ENCODE assay signal across 8 cellular contexts in the genomic region with DNA sequence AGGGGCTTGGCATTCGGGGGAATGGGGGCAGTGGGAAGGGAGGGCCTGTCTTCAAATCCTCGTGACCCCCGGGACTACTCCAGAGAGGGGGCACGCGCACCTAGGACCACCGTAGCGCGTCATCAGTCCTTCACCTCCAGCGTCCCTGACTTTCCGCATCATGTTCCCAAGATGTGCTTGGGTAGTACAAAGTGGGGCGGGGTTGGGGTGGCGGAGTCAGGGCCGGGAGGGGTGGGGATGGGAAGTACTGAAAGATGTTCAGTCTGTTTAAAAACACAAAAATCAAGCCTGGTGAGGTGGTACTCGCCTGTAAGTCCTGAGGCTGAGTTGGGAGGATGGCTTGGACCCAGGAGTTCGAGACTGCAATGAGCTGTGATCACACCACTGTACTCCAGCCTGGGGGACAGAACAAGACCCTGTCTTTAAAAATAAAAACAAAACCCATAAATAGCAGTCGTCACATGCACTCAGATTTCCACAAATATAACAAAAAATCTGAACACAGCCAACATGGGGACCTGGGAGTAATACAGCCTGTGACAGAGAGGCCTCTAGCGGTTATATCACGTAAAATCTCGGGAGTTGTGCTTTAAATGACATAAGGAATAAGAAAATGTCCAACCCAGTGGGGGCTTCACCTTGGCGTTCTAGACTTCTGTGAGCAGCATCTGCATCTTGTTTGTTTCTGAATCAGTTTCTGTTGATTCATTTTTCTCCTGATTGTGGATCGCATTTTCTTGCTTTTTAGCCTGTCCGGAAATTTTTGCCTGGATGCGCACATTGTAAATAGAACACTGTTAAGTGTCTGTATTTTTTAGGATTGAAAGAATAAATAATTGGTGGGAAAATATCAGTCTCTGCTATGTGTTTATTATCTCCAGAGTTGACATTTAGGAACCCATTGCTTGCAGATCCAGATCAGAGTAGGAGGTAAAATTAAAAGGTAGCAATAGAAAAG. TPM values are rescaled to one million over a fixed set of nuclear protein-coding genes. Genes with fewer than 3 reads are reported as not detected.
DNase-seq lines count a peak whose midpoint lies in the region; ATAC-seq, FAIRE-seq and TF ChIP-seq lines count a peak whose summit lies in the region.

No MANE protein-coding gene starts in this region.

- H3K4me1 Mint-ChIP-seq in activated naive CD8-positive, alpha-beta T cell treated with anti-CD3 and anti-CD28 coated beads, Interleukin-2, amount 50 U/mL, for 24 hours = peaks cover 9% of the 10 kb centered on the region

- 10 to 11% methylated on average over 23 of the region's 23 CpGs for WGBS in pancreas, 2 donors

- no peak for FAIRE-seq in HTR-8/SVneo (lab: Jason Lieb, UNC)
- no peak for FAIRE-seq in pancreas (lab: Jason Lieb, UNC)

- H3K27me3 ChIP-seq in cardiac muscle cell (peaks cover 13% of the 10 kb centered on the region), pancreas (no peaks in the 10 kb centered on the region)

- TF ChIP-seq CTCF in cardiac muscle cell (IDR thresholded peaks at IDR 0.05; ENCODE audit: low read depth, low read length) = peak; percentile 78
- TF ChIP-seq CTCF in pancreas (IDR thresholded peaks at IDR 0.05) = peak in 3 of 4 donors; percentile 30 to 59 (median 54)

- H3K27ac ChIP-seq in cardiac muscle cell (no peak overlapping the region), pancreas (peak overlapping the region; percentile 94 to 96 (median 94))

- DNase-seq in DMS53 (lab: John Stamatoyannopoulos, UW) (peak; percentile 83), HTR-8/SVneo (ENCODE audit: insufficient read length, low spot score) (peak; percentile 44), NOMO-1 treated with dmso at 0.1 percent for 144 hours (lab: John Stamatoyannopoulos, UW; ENCODE audit: unreplicated experiment) (peak; percentile 29), cardiac muscle cell (ENCODE audit: low read depth in 1 of 2, low spot score in 1 of 2) (peak; percentile 61 to 76), pancreas (peak in 3 of 6 donors; percentile 44 to 49 (median 45))
- DNase-seq in activated naive CD8-positive, alpha-beta T cell treated with anti-CD3 and anti-CD28 coated beads, Interleukin-2, amount 50 U/mL, for 24 hours = peak; percentile 10

- H3K9me3 Mint-ChIP-seq in activated naive CD8-positive, alpha-beta T cell treated with anti-CD3 and anti-CD28 coated beads, Interleukin-2, amount 50 U/mL, for 24 hours = no peaks in the 10 kb centered on the region

- no peaks in the 10 kb centered on the region for H3K36me3 Mint-ChIP-seq in activated naive CD8-positive, alpha-beta T cell treated with anti-CD3 and anti-CD28 coated beads, Interleukin-2, amount 50 U/mL, for 24 hours (ENCODE audit: low read depth)

- no peaks in the 10 kb centered on the region for H3K4me1 ChIP-seq in cardiac muscle cell (ENCODE audit: low read depth)
- peaks cover 0 to 15% (median 2%) of the 10 kb centered on the region in 3 donors for H3K4me1 ChIP-seq in pancreas

- H3K27ac Mint-ChIP-seq in activated naive CD8-positive, alpha-beta T cell treated with anti-CD3 and anti-CD28 coated beads, Interleukin-2, amount 50 U/mL, for 24 hours = no peak overlapping the region

- peak overlapping the region; percentile 38 for H3K4me3 Mint-ChIP-seq in activated naive CD8-positive, alpha-beta T cell treated with anti-CD3 and anti-CD28 coated beads, Interleukin-2, amount 50 U/mL, for 24 hours

- H3K9me3 ChIP-seq in cardiac muscle cell (ENCODE audit: low read depth) = no peaks in the 10 kb centered on the region
- no peaks in the 10 kb centered on the region for H3K9me3 ChIP-seq in pancreas

- H3K36me3 ChIP-seq in cardiac muscle cell (no peaks in the 10 kb centered on the region), pancreas (no peaks in the 10 kb centered on the region)

- ATAC-seq in activated naive CD8-positive, alpha-beta T cell treated with anti-CD3 and anti-CD28 coated beads, Interleukin-2, amount 50 U/mL, for 24 hours = no peak
- peak; percentile 47 to 75 (median 61) for ATAC-seq in pancreas
- no peak for ATAC-seq in HG03139 (IDR thresholded peaks at IDR 0.05; ENCODE audit: unreplicated experiment)
- no peak for ATAC-seq in GM21367 (IDR thresholded peaks at IDR 0.05; ENCODE audit: unreplicated experiment)

- intact Hi-C loops in pancreas (cut with DNase I) = loop anchor here in 1 of 3 donors (10.0 kb wide), 1 partner anchor 130 kb away; no protein-coding TSS in a partner anchor

- H3K4me3 ChIP-seq in cardiac muscle cell = peak overlapping the region; percentile 63
- peak overlapping the region; percentile 63 to 86 (median 75) for H3K4me3 ChIP-seq in pancreas

- H3K27me3 Mint-ChIP-seq in activated naive CD8-positive, alpha-beta T cell treated with anti-CD3 and anti-CD28 coated beads, Interleukin-2, amount 50 U/mL, for 24 hours = peaks cover 32% of the 10 kb centered on the region

RNA-seq across cellular contexts. Expression of gene LRP11, which starts 0.7 kb away (rescaled TPM):
- total RNA-seq in cardiac muscle cell = 11.3 and 11.9 TPM in 2 replicates
- polyA plus RNA-seq in cardiac muscle cell = 10.8 and 17.7 TPM in 2 replicates
- total RNA-seq in pancreas = 10 to 100 TPM; 10.9 to 22.2 (median 15.2) TPM
- 10 to 100 TPM in 1 of 2 donors, 1 to 10 TPM in 1; 5.4 to 19.7 TPM for polyA plus RNA-seq in pancreas

RNA-seq across cellular contexts. Expression of gene RAET1E, which starts 33.1 kb away (rescaled TPM):
- total RNA-seq in cardiac muscle cell (not detected in 2 replicates), pancreas (under 1 TPM in 1 of 6 donors, not detected in 5; 0.09 TPM)
- polyA plus RNA-seq in cardiac muscle cell (not detected in 2 replicates), pancreas (not detected)

RNA-seq across cellular contexts. Expression of gene RAET1G, which starts 58.1 kb away (rescaled TPM):
- total RNA-seq in cardiac muscle cell (not detected in 2 replicates), pancreas (under 1 TPM in 1 of 6 donors, not detected in 5; 0.31 TPM)
- polyA plus RNA-seq in cardiac muscle cell (not detected in 2 replicates), pancreas (under 1 TPM in 1 of 2 donors, not detected in 1; 0.30 TPM)

Comparison
In these comparisons a context has a peak if more than half of its experiments do, and no peak if none do; other contexts are left out.
1. ATAC-seq: peak in pancreas (4 of 4); none in activated naive CD8-positive, alpha-beta T cell treated with anti-CD3 and anti-CD28 coated beads, Interleukin-2, amount 50 U/mL, for 24 hours (single experiment), HG03139 (single experiment) and GM21367 (single experiment).